In the genomic region with DNA sequence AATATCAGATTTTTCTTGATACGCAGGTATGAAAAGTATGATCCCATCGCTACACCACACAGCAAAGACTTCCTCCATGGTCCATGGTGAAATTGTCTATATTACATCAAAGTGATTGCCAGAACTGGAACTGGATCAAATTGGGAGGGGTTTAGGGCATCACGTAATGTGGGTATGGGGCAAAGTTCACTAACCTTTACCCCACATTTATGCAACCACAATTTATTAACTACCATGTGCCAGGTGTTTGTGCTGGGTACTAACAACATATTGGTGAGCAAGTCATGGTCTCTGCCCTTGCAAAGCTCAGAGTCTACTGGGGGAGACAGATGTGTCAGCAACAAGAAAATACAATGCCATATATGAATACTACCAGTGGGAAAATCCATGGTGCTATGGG, we compare ENCODE assay signal across 34 cellular contexts.
"Had no signal": no experiment of that assay in that cellular context is flagged by ENCODE, and none has a peak within 500 bp of the region (broad histone marks: within the 10 kb centered on the region; RNA-seq: fewer than 3 reads in every experiment).

No MANE protein-coding gene starts in this region.

- H3K4me3 ChIP-seq: MG63 had no signal

- DNase-seq: Karpas-422, Kasumi-1, MG63, MM.1S, MV-4-11, NCI-H1048, NCI-H1092, NCI-H1092 treated with DMSO at 0.1 percent for 48 hours, NCI-H1105, NCI-H1105 treated with DMSO at 0.1 percent for 48 hours, NCI-H1417, NCI-H1417 treated with DMSO at 0.1 percent for 48 hours, NCI-H1436, NCI-H1436 treated with DMSO at 0.1 percent for 48 hours, NCI-H146, NCI-H1694, NCI-H1694 treated with DMSO at 0.1 percent for 48 hours, NCI-H187, NCI-H187 treated with DMSO at 0.1 percent for 48 hours, NCI-H1930, NCI-H2029, NCI-H2029 treated with DMSO at 0.1 percent for 48 hours, NCI-H2081, NCI-H2081 treated with DMSO at 0.1 percent for 48 hours, NCI-H2107, NCI-H2171, NCI-H2171 treated with DMSO at 0.1 percent for 48 hours, NCI-H2227 treated with DMSO at 0.1 percent for 48 hours, NCI-H226, NCI-H345, NCI-H446, NCI-H446 treated with DMSO at 0.1 percent for 48 hours, NCI-H510A, NCI-H510A treated with DMSO at 0.1 percent for 48 hours had no signal

- H3K9me3 ChIP-seq: MG63 had no signal

- H3K36me3 ChIP-seq: MG63 had no signal
